ENCODE assay signal across 8 cellular contexts in genomic region chr2:218962859-218963492, GRCh38. TPM values are rescaled to one million over a fixed set of nuclear protein-coding genes. Genes with fewer than 3 reads are reported as not detected.
DNase-seq lines count a peak whose midpoint lies in the region; TF ChIP-seq lines count a peak whose summit lies in the region.

No MANE protein-coding gene starts in this region.

- WGBS in spleen, 5 donors, result 2 to 10% (median 5%) methylated on average over 39 to 42 of the region's 42 CpGs

- H3K4me1 ChIP-seq in Peyer's patch, result peaks cover 0 to 23% (median 7%) of the 10 kb centered on the region in 4 donors
- peaks cover 3 to 43% (median 27%) of the 10 kb centered on the region in 6 donors for H3K4me1 ChIP-seq in spleen

- TF ChIP-seq CTCF in Peyer's patch (IDR thresholded peaks at IDR 0.05) (no peak), spleen (IDR thresholded peaks at IDR 0.05 in 8 of 11, conservative IDR thresholded peaks at IDR 0.05 in 3 of 11) (peak in 1 of 11 experiments; percentile 11)

- intact Hi-C loops in spleen (cut with DNase I; ENCODE audit: low total_unique reads), result no loop called here

- DNase-seq in Ammon's horn (ENCODE audit: low spot score) (peak; percentile 78), HuH-7 (ENCODE audit: low spot score) (peak; percentile 78), Peyer's patch (peak in 2 of 3 donors; percentile 67 to 68), amniotic epithelial cell (ENCODE audit: low read depth) (peak; percentile 52), iPS DF 4.7 (ENCODE audit: extremely low read depth, low spot score) (peak; percentile 96), skeletal muscle cell (ENCODE audit: low read depth) (no peak), AML-193 (lab: John Stamatoyannopoulos, UW) (no peak), spleen (no peak)

- no peaks in the 10 kb centered on the region for H3K9me3 ChIP-seq in Peyer's patch
- peaks cover 0 to 4% (median 0%) of the 10 kb centered on the region in 8 donors for H3K9me3 ChIP-seq in spleen

- peaks cover 0 to 45% of the 10 kb centered on the region in 2 donors for H3K27me3 ChIP-seq in Peyer's patch
- H3K27me3 ChIP-seq in spleen (replicated peaks in 1 of 7), result peaks cover 0 to 98% (median 80%) of the 10 kb centered on the region in 7 donors

- H3K27ac ChIP-seq in Peyer's patch, result no peak overlapping the region
- no peak overlapping the region for H3K27ac ChIP-seq in spleen

- TF ChIP-seq POLR2A in Peyer's patch (IDR thresholded peaks at IDR 0.05) (no peak), spleen (IDR thresholded peaks at IDR 0.05) (no peak)

- H3K4me3 ChIP-seq in Peyer's patch (no peak overlapping the region), skeletal muscle cell (ENCODE audit: low read depth, low read length) (peak overlapping the region; percentile 28), spleen (peak overlapping the region in 2 of 8 donors; percentile 9 to 47)

- no peaks in the 10 kb centered on the region for H3K36me3 ChIP-seq in Peyer's patch
- no peaks in the 10 kb centered on the region for H3K36me3 ChIP-seq in spleen

RNA-seq across cellular contexts. Expression of gene CDK5R2, which starts 3.5 kb away (rescaled TPM):
- total RNA-seq in Peyer's patch (1 to 10 TPM in 1 of 4 donors, under 1 TPM in 2, not detected in 1; 0.54 to 1.1 (median 0.95) TPM), spleen (not detected)
- not detected for polyA plus RNA-seq in spleen

RNA-seq across cellular contexts. Expression of gene FEV, which starts 22.0 kb away (rescaled TPM):
- total RNA-seq in Peyer's patch (1 to 10 TPM in 3 of 4 donors, not detected in 1; 3.2 to 6.7 (median 5.1) TPM), spleen (not detected)
- not detected for polyA plus RNA-seq in spleen

RNA-seq across cellular contexts. Expression of gene CRYBA2, which starts 30.2 kb away (rescaled TPM):
- total RNA-seq in Peyer's patch (10 to 100 TPM in 1 of 4 donors, 1 to 10 TPM in 2, not detected in 1; 2.4 to 14.2 (median 9.4) TPM), spleen (not detected)
- polyA plus RNA-seq in spleen, result not detected

Comparison
In these comparisons a context has a peak if more than half of its experiments do, and no peak if none do; other contexts are left out.
1. DNase-seq: peak in Ammon's horn (single experiment), HuH-7 (single experiment), Peyer's patch (2 of 3), amniotic epithelial cell (single experiment) and iPS DF 4.7 (single experiment); none in skeletal muscle cell (single experiment), AML-193 (0 of 2) and spleen (single experiment).